7 cellular contexts compared by ENCODE assay signal in genomic region chr12:67439611-67440010, GRCh38.
"Had no signal": no experiment of that assay in that cellular context is flagged by ENCODE, and none has a peak within 500 bp of the region (broad histone marks: within the 10 kb centered on the region; RNA-seq: fewer than 3 reads in every experiment).

No MANE protein-coding gene starts in this region.

- H3K4me2 ChIP-seq: KMS-11 had no signal

- H3K4me3 ChIP-seq: K562 had no signal

- H3K27ac ChIP-seq: HL-60, KMS-11 had no signal

- H3K9ac ChIP-seq: KMS-11 had no signal

- DNase-seq: IMR-90, KBM-7, KG1 had no signal

- ATAC-seq: HepG2, K562 had no signal
